In genomic region chr15:64443016-64443415, GRCh38 we compare ENCODE assay signal across 11 cellular contexts. TPM values are rescaled to one million over a fixed set of nuclear protein-coding genes. Genes with fewer than 3 reads are reported as not detected.
DNase-seq lines count a peak whose midpoint lies in the region; ATAC-seq and TF ChIP-seq lines count a peak whose summit lies in the region.
"Had no signal": no experiment of that assay in that cellular context is flagged by ENCODE, and none has a peak within 500 bp of the region (broad histone marks: within the 10 kb centered on the region; RNA-seq: fewer than 3 reads in every experiment).

No MANE protein-coding gene starts in this region.

- H2AFZ ChIP-seq in GM23248, result no peak overlapping the region

- ATAC-seq in RWPE2 (ENCODE audit: low read depth) (no peak), GM21381 (IDR thresholded peaks at IDR 0.05; ENCODE audit: unreplicated experiment) (no peak)
- no peak for ATAC-seq in central memory CD8-positive, alpha-beta T cell (replicated peaks; ENCODE audit: extremely low read depth, poor library complexity, severe bottlenecking)
- no peak for ATAC-seq in stimulated activated effector memory CD8-positive, alpha-beta T cell treated with anti-CD3 and anti-CD28 coated beads, Interleukin-12 subunit alpha, Interleukin-12 subunit beta, amount 100 ng/mL, for 72 hours

- peaks cover 11% of the 10 kb centered on the region for H3K36me3 Mint-ChIP-seq in central memory CD8-positive, alpha-beta T cell (ENCODE audit: insufficient read depth)
- H3K36me3 Mint-ChIP-seq in stimulated activated effector memory CD8-positive, alpha-beta T cell treated with anti-CD3 and anti-CD28 coated beads, Interleukin-12 subunit alpha, Interleukin-12 subunit beta, amount 100 ng/mL, for 72 hours, result peaks cover 51% of the 10 kb centered on the region

- in situ Hi-C loops in GM23248 (cut with MboI), result no loop called here
- in situ Hi-C loops in HAP-1 (cut with MboI; ENCODE audit: low sequenced_read_pairs), result no loop called here

- H3K27ac Mint-ChIP-seq in central memory CD8-positive, alpha-beta T cell (ENCODE audit: low read depth), result peak overlapping the region; percentile 7
- H3K27ac Mint-ChIP-seq in stimulated activated effector memory CD8-positive, alpha-beta T cell treated with anti-CD3 and anti-CD28 coated beads, Interleukin-12 subunit alpha, Interleukin-12 subunit beta, amount 100 ng/mL, for 72 hours, result peak overlapping the region; percentile 48

- no peak for TF ChIP-seq CTCF in RWPE2 (IDR thresholded peaks at IDR 0.05; ENCODE audit: poor library complexity, severe bottlenecking)

- H3K9ac ChIP-seq in GM23248, result no peak overlapping the region

- H3K36me3 ChIP-seq in GM23248 (ENCODE audit: low read depth) (peaks cover 15% of the 10 kb centered on the region), RWPE2 (ENCODE audit: low read depth) (peaks cover 30% of the 10 kb centered on the region), HAP-1 (replicated peaks) (0 out of 2 replicates have a peak, but pooled peaks cover 2% of the 10 kb centered on the region)
- H3K36me3 ChIP-seq: ovary had no signal

- H3K4me3 ChIP-seq in GM23248, result no peak overlapping the region
- no peak overlapping the region for H3K4me3 ChIP-seq in RWPE2 (ENCODE audit: severe bottlenecking)
- H3K4me3 ChIP-seq in HAP-1, result no peak overlapping the region
- H3K4me3 ChIP-seq: ovary had no signal

- 0 out of 2 replicates have a peak overlapping the region, but pooled peaks have one; percentile 46 for H3K27ac ChIP-seq in GM23248
- peak overlapping the region; percentile 92 for H3K27ac ChIP-seq in RWPE2 (ENCODE audit: poor library complexity, severe bottlenecking)

- H3K9me3 Mint-ChIP-seq in central memory CD8-positive, alpha-beta T cell, result no peaks in the 10 kb centered on the region
- no peaks in the 10 kb centered on the region for H3K9me3 Mint-ChIP-seq in stimulated activated effector memory CD8-positive, alpha-beta T cell treated with anti-CD3 and anti-CD28 coated beads, Interleukin-12 subunit alpha, Interleukin-12 subunit beta, amount 100 ng/mL, for 72 hours

- peaks cover 29% of the 10 kb centered on the region for H3K4me1 Mint-ChIP-seq in central memory CD8-positive, alpha-beta T cell
- peaks cover 50% of the 10 kb centered on the region for H3K4me1 Mint-ChIP-seq in stimulated activated effector memory CD8-positive, alpha-beta T cell treated with anti-CD3 and anti-CD28 coated beads, Interleukin-12 subunit alpha, Interleukin-12 subunit beta, amount 100 ng/mL, for 72 hours

- DNase-seq in GM23248 (no peak), RWPE2 (ENCODE audit: low spot score) (no peak), posterior cingulate gyrus (no peak), HAP-1 (ENCODE audit: low spot score in 2 of 2) (no peak)
- DNase-seq in central memory CD8-positive, alpha-beta T cell (ENCODE audit: low spot score in 2 of 2), result no peak
- no peak for DNase-seq in stimulated activated effector memory CD8-positive, alpha-beta T cell treated with anti-CD3 and anti-CD28 coated beads, Interleukin-12 subunit alpha, Interleukin-12 subunit beta, amount 100 ng/mL, for 72 hours (ENCODE audit: low spot score in 2 of 2)
- DNase-seq: hypothalamus; ovary; stimulated activated CD4-positive, alpha-beta T cell treated with anti-CD3 and anti-CD28 coated beads, Interleukin-2, amount 100 ng/mL, for 24 hours; stimulated activated naive CD4-positive, alpha-beta T cell had no signal

- no peak overlapping the region for H3K4me3 Mint-ChIP-seq in central memory CD8-positive, alpha-beta T cell
- peak overlapping the region; percentile 51 for H3K4me3 Mint-ChIP-seq in stimulated activated effector memory CD8-positive, alpha-beta T cell treated with anti-CD3 and anti-CD28 coated beads, Interleukin-12 subunit alpha, Interleukin-12 subunit beta, amount 100 ng/mL, for 72 hours

- no peaks in the 10 kb centered on the region for H4K20me1 ChIP-seq in GM23248 (ENCODE audit: insufficient read depth)

- H3F3A ChIP-seq in GM23248 (ENCODE audit: insufficient read depth), result peaks cover 38% of the 10 kb centered on the region

- no peaks in the 10 kb centered on the region for H3K27me3 Mint-ChIP-seq in central memory CD8-positive, alpha-beta T cell

- intact Hi-C loops in posterior cingulate gyrus (cut with DNase I), result no loop called here

- H3K4me1 ChIP-seq in GM23248 (ENCODE audit: insufficient read depth) (peaks cover 26% of the 10 kb centered on the region), RWPE2 (ENCODE audit: insufficient read depth, poor library complexity, severe bottlenecking) (peaks cover 22% of the 10 kb centered on the region), HAP-1 (no peaks in the 10 kb centered on the region; the same call in 1 of the 2 replicates)

- no peaks in the 10 kb centered on the region for H3K27me3 ChIP-seq in GM23248 (replicated peaks; ENCODE audit: insufficient read depth)
- no peaks in the 10 kb centered on the region for H3K27me3 ChIP-seq in RWPE2 (ENCODE audit: insufficient read depth, poor library complexity, severe bottlenecking)
- no peaks in the 10 kb centered on the region for H3K27me3 ChIP-seq in HAP-1 (ENCODE audit: low read depth)
- H3K27me3 ChIP-seq: ovary had no signal

- no peaks in the 10 kb centered on the region for H3K9me3 ChIP-seq in GM23248 (ENCODE audit: low read depth)
- no peaks in the 10 kb centered on the region for H3K9me3 ChIP-seq in RWPE2 (ENCODE audit: severe bottlenecking)
- H3K9me3 ChIP-seq in HAP-1, result no peaks in the 10 kb centered on the region
- H3K9me3 ChIP-seq: ovary had no signal

- H3K9me2 ChIP-seq in GM23248 (ENCODE audit: insufficient read depth), result no peaks in the 10 kb centered on the region

- H3K4me2 ChIP-seq in GM23248 (ENCODE audit: unreplicated experiment), result peak overlapping the region; percentile 6

- 89 to 95% methylated on average over 2 of the region's 2 CpGs for WGBS in GM23248 (ENCODE audit: low coverage in 1 of 2, low lambda C conversion rate in 2 of 2, missing lambda C conversion rate in 2 of 2), 2 experiments

- H3K79me2 ChIP-seq in GM23248 (ENCODE audit: insufficient read depth), result no peaks in the 10 kb centered on the region

RNA-seq across cellular contexts. Expression of gene ZNF609, which starts 17.4 kb away (rescaled TPM):
- 11.3 and 11.9 TPM in 2 replicates for total RNA-seq in GM23248 (2014; rRNA removed; shearing (Covaris generic))
- polyA plus RNA-seq in GM23248 (2016; fragmentation: Nextera tagmentation; extraction: Ambion mirVana), result 3.8 and 6.3 TPM in 2 replicates

RNA-seq across cellular contexts. Expression of gene TRIP4, which starts 55.4 kb away (rescaled TPM):
- total RNA-seq in GM23248 (2014; rRNA removed; shearing (Covaris generic)), result 6.9 and 9.0 TPM in 2 replicates
- 32.9 and 33.5 TPM in 2 replicates for polyA plus RNA-seq in GM23248 (2016; fragmentation: Nextera tagmentation; extraction: Ambion mirVana)
